17 cellular contexts compared by ENCODE assay signal in genomic region chr6:12729467-12729866, GRCh38. TPM values are rescaled to one million over a fixed set of nuclear protein-coding genes. Genes with fewer than 3 reads are reported as not detected.
A peak's percentile ranks its signal among the peaks of the same experiment; 100 is the strongest.
DNase-seq lines count a peak whose midpoint lies in the region; ATAC-seq and TF ChIP-seq lines count a peak whose summit lies in the region.
"Had no signal": no experiment of that assay in that cellular context is flagged by ENCODE, and none has a peak within 500 bp of the region (broad histone marks: within the 10 kb centered on the region; RNA-seq: fewer than 3 reads in every experiment).

No MANE protein-coding gene starts in this region.

- no peak overlapping the region for H4K5ac ChIP-seq in mesendoderm (ENCODE audit: low read length)

- peak overlapping the region; percentile 46 for H2BK15ac ChIP-seq in mesendoderm (replicated peaks; ENCODE audit: low read depth)

- H3K56ac ChIP-seq in mesendoderm (ENCODE audit: low read length): peak overlapping the region; percentile 2

- no peak overlapping the region for H3K4me3 Mint-ChIP-seq in WTC11
- H3K4me3 Mint-ChIP-seq: B cell; CD4-positive, alpha-beta T cell had no signal

- H3K4me2 ChIP-seq in mesendoderm (ENCODE audit: low read length): no peak overlapping the region

- no peaks in the 10 kb centered on the region for H3K27me3 ChIP-seq in mesendoderm (ENCODE audit: insufficient read depth, low read length, poor library complexity)

- TF ChIP-seq CTCF in HEK293 (tag by site-specific recombination; IDR thresholded peaks at IDR 0.05) (no peak), WTC11 (IDR thresholded peaks at IDR 0.05) (no peak), GM10266 (IDR thresholded peaks at IDR 0.05; ENCODE audit: control insufficient read depth, insufficient read depth, low read depth, missing control alignments) (no peak)

- H3K23ac ChIP-seq in mesendoderm (ENCODE audit: low read length): no peak overlapping the region

- no peaks in the 10 kb centered on the region for H3K79me1 ChIP-seq in mesendoderm (ENCODE audit: low read length)

- no peak overlapping the region for H2AK5ac ChIP-seq in mesendoderm (ENCODE audit: low read length)

- no peak overlapping the region for H3K4me3 ChIP-seq in HEK293 (ENCODE audit: low read depth, low read length)
- H3K4me3 ChIP-seq in mesendoderm (ENCODE audit: low read length): no peak overlapping the region

- H2BK5ac ChIP-seq in mesendoderm (ENCODE audit: low read length): no peak overlapping the region

- CTCF ChIA-PET in HEK293 (lab: Yijun Ruan, JAX): interaction anchor here (1.5 kb wide), 1 partner anchor 35 kb away, joined by 3 read pairs; no protein-coding TSS in a partner anchor
- CTCF ChIA-PET in WTC11 (lab: Charles Lee): no interaction called here

- no peaks in the 10 kb centered on the region for H3K9me3 ChIP-seq in HEK293 (ENCODE audit: control insufficient read depth, insufficient read depth, low read depth, low read length)

- H3K9ac ChIP-seq in mesendoderm (ENCODE audit: low read length): no peak overlapping the region

- H3K36me3 ChIP-seq in HEK293 (ENCODE audit: control insufficient read depth in 2 of 2, insufficient read depth in 1 of 2, low read length in 2 of 2): no peaks in the 10 kb centered on the region
- no peaks in the 10 kb centered on the region for H3K36me3 ChIP-seq in mesendoderm (ENCODE audit: control insufficient read depth, insufficient read depth, low read length)

- H3K4ac ChIP-seq in mesendoderm (ENCODE audit: low read depth, low read length): no peak overlapping the region

- WGBS in mesendoderm (ENCODE audit: extremely low coverage, insufficient coverage, low lambda C conversion rate): no CpG with 5 or more reads among the region's 4 CpGs

- POLR2A ChIA-PET in HEK293 (lab: Yijun Ruan, JAX) (no interaction called here), WTC11 (lab: Charles Lee) (no interaction called here)

- H3K4me1 ChIP-seq in HEK293 (ENCODE audit: control insufficient read depth, insufficient read depth, low read length) (peaks cover 2% of the 10 kb centered on the region), mesendoderm (ENCODE audit: control insufficient read depth, low read depth, low read length) (peaks cover 2% of the 10 kb centered on the region)

- no peak overlapping the region for H3K18ac ChIP-seq in mesendoderm (ENCODE audit: low read length)

- DNase-seq in ELF-1 (ENCODE audit: low read depth, low spot score) (peak; percentile 7), WTC11 (ENCODE audit: low spot score) (no peak), mesendoderm (peak; percentile 89), GM10266 (ENCODE audit: extremely low spot score) (no peak), NCI-H345 (lab: John Stamatoyannopoulos, UW) (no peak), SW480 (ENCODE audit: low spot score) (no peak)
- DNase-seq: ACHN; C1 segment of cervical spinal cord; Calu3; CD4-positive, alpha-beta T cell; DMS 273 treated with DMSO at 0.1 percent for 48 hours; IMR-90; KBM-7 had no signal

- H4K8ac ChIP-seq in mesendoderm (ENCODE audit: low read depth, low read length): no peak overlapping the region

- peaks cover 4% of the 10 kb centered on the region; the same call in 1 of the 2 replicates for H3K9me3 Mint-ChIP-seq in WTC11
- H3K9me3 Mint-ChIP-seq: CD4-positive, alpha-beta T cell had no signal

- peaks cover 22% of the 10 kb centered on the region for H3K4me1 Mint-ChIP-seq in WTC11
- H3K4me1 Mint-ChIP-seq: B cell had no signal

- ATAC-seq in WTC11: peak; percentile 67
- ATAC-seq: HCT116 had no signal

- H3K27me3 Mint-ChIP-seq in WTC11 (ENCODE audit: low read depth): no peaks in the 10 kb centered on the region; the same call in 1 of the 2 replicates

- H3K79me2 ChIP-seq in mesendoderm (ENCODE audit: control insufficient read depth, insufficient read depth, low read length): no peaks in the 10 kb centered on the region

- H3K27ac Mint-ChIP-seq in WTC11: 0 out of 2 replicates have a peak overlapping the region, but pooled peaks have one; percentile 20
- H3K27ac Mint-ChIP-seq: B cell; CD4-positive, alpha-beta T cell had no signal

- no peaks in the 10 kb centered on the region for H3K36me3 Mint-ChIP-seq in WTC11

- H3K27ac ChIP-seq in HEK293 (ENCODE audit: extremely low read depth, low read depth, low read length) (no peak overlapping the region), mesendoderm (ENCODE audit: low read depth, low read length) (no peak overlapping the region)

- H2BK120ac ChIP-seq in mesendoderm (ENCODE audit: low read depth, low read length): no peak overlapping the region

TF ChIP-seq in HEK293, 187 proteins besides CTCF, POLR2A, EP300 and RAD21:
- no peak for TF ChIP-seq ZNF558 (tag by site-specific recombination; IDR thresholded peaks at IDR 0.05)
- TF ChIP-seq SETDB1 (IDR thresholded peaks at IDR 0.05; ENCODE audit: insufficient read length, low read length): no peak
- TF ChIP-seq ZNF37A (tag by site-specific recombination; IDR thresholded peaks at IDR 0.05): no peak
- 0 out of 2 replicates have a peak, but pooled peaks have one; percentile 9 for TF ChIP-seq ZNF341 (tag by site-specific recombination; IDR thresholded peaks at IDR 0.05; ENCODE audit: low read depth)
- TF ChIP-seq, protein P1, sequence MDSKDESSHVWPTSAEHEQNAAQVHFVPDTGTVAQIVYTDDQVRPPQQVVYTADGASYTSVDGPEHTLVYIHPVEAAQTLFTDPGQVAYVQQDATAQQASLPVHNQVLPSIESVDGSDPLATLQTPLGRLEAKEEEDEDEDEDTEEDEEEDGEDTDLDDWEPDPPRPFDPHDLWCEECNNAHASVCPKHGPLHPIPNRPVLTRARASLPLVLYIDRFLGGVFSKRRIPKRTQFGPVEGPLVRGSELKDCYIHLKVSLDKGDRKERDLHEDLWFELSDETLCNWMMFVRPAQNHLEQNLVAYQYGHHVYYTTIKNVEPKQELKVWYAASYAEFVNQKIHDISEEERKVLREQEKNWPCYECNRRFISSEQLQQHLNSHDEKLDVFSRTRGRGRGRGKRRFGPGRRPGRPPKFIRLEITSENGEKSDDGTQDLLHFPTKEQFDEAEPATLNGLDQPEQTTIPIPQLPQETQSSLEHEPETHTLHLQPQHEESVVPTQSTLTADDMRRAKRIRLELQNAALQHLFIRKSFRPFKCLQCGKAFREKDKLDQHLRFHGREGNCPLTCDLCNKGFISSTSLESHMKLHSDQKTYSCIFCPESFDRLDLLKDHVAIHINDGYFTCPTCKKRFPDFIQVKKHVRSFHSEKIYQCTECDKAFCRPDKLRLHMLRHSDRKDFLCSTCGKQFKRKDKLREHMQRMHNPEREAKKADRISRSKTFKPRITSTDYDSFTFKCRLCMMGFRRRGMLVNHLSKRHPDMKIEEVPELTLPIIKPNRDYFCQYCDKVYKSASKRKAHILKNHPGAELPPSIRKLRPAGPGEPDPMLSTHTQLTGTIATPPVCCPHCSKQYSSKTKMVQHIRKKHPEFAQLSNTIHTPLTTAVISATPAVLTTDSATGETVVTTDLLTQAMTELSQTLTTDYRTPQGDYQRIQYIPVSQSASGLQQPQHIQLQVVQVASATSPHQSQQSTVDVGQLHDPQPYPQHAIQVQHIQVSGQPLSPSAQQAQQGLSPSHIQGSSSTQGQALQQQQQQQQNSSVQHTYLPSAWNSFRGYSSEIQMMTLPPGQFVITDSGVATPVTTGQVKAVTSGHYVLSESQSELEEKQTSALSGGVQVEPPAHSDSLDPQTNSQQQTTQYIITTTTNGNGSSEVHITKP (tag by site-specific recombination; IDR thresholded peaks at IDR 0.05): no peak

TF ChIP-seq in WTC11, 78 proteins besides CTCF, POLR2A, EP300 and RAD21 (continues in another document):
- no peak for TF ChIP-seq ATF1 (CRISPR knock-in tag; IDR thresholded peaks at IDR 0.05)
- no peak for TF ChIP-seq SP1 (CRISPR knock-in tag; conservative IDR thresholded peaks at IDR 0.05)
- TF ChIP-seq ZNF219 (CRISPR knock-in tag; IDR thresholded peaks at IDR 0.05; ENCODE audit: borderline replicate concordance): no peak
- TF ChIP-seq ESRRA (CRISPR knock-in tag; IDR thresholded peaks at IDR 0.05; ENCODE audit: borderline replicate concordance): no peak
- no peak for TF ChIP-seq TP53 (CRISPR knock-in tag; IDR thresholded peaks at IDR 0.05)
- TF ChIP-seq, protein P2, sequence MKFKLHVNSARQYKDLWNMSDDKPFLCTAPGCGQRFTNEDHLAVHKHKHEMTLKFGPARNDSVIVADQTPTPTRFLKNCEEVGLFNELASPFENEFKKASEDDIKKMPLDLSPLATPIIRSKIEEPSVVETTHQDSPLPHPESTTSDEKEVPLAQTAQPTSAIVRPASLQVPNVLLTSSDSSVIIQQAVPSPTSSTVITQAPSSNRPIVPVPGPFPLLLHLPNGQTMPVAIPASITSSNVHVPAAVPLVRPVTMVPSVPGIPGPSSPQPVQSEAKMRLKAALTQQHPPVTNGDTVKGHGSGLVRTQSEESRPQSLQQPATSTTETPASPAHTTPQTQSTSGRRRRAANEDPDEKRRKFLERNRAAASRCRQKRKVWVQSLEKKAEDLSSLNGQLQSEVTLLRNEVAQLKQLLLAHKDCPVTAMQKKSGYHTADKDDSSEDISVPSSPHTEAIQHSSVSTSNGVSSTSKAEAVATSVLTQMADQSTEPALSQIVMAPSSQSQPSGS (CRISPR knock-in tag; IDR thresholded peaks at IDR 0.05; ENCODE audit: borderline replicate concordance, low read depth): no peak
- TF ChIP-seq OVOL2 (CRISPR knock-in tag; IDR thresholded peaks at IDR 0.05; ENCODE audit: borderline replicate concordance): no peak
- no peak for TF ChIP-seq STAT6 (CRISPR knock-in tag; conservative IDR thresholded peaks at IDR 0.05; ENCODE audit: low read depth)
- TF ChIP-seq TCF7 (CRISPR knock-in tag; IDR thresholded peaks at IDR 0.05; ENCODE audit: low read depth): no peak

RNA-seq across cellular contexts. Expression of gene PHACTR1, which starts 12.9 kb away (rescaled TPM):
- total RNA-seq in WTC11 (2021): 13.5 to 15.5 TPM (median 13.6 TPM) in 3 replicates
- polyA plus RNA-seq in mesendoderm (2013, experiment 1 of 2): 5.7 TPM
- 5.7 TPM for polyA plus RNA-seq in mesendoderm (2013, experiment 2 of 2)
- total RNA-seq: G401, IMR-90 had no signal
- polyA plus RNA-seq: IMR-90 had no signal

Comparison
In these comparisons a context has a peak if more than half of its experiments do, and no peak if none do; other contexts are left out.
1. DNase-seq: peak in ELF-1 (single experiment) and mesendoderm (single experiment); none in WTC11 (single experiment), GM10266 (single experiment), NCI-H345 (single experiment) and SW480 (single experiment).